ENCODE assay signal across 8 cellular contexts in the genomic region with DNA sequence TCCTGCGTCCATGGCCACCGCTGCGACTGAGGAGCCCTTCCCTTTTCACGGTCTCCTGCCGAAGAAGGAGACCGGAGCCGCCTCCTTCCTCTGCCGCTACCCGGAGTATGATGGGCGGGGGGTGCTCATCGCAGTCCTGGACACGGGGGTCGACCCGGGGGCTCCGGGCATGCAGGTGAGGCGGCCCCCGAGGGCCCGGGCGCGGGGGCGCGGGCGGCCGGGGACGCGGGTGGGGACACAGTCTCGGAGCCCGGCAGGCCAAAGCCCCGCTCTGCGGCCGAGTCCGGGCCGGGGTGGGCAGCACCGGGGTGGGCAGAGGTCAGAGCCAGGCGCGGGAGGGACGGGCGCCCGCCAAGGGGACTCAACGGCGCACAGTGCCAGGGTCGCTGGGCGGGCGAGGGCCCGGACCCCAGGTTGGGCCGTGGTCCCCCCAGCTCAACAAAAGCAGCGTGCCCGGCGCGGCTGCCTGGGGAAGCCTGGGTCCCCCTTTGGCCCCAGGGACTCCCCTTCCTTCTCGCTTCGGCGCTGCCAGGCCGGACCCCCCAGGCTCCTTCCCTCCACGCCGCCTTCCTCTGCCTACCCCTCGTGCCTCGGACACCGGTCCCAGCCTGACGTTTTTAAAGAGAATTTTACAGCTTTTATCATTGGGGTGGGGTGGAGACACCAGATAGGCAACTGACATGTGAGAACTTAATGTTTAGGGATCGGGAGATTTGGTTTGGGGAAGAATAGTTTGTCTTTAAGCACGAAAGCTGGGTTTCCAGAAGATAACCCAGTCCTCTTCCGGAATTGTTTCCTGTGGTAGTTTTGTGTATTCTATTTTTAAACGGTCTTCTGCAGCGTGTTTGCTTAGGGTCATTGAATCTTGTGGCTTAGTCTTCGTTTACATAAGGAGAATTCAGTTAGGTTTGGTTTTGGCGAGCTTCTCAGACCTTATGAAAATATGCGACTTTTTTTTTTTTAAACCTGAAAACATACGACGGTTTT. TPM values are rescaled to one million over a fixed set of nuclear protein-coding genes. Genes with fewer than 3 reads are reported as not detected.
DNase-seq lines count a peak whose midpoint lies in the region; ATAC-seq and TF ChIP-seq lines count a peak whose summit lies in the region.

No MANE protein-coding gene starts in this region.

- H3K4me1 Mint-ChIP-seq in CD14-positive monocyte (peaks cover 58% of the 10 kb centered on the region), brain (peaks cover 68% of the 10 kb centered on the region)

- H3K4me3 ChIP-seq in SJSA1 = peak overlapping the region; percentile 70

- no peaks in the 10 kb centered on the region for H3K27me3 ChIP-seq in SJSA1 (replicated peaks)

- no peak for TF ChIP-seq CTCF in CD14-positive monocyte (IDR thresholded peaks at IDR 0.05)
- no peak for TF ChIP-seq CTCF in brain (conservative IDR thresholded peaks at IDR 0.05)

- intact Hi-C loops in CD14-positive monocyte (cut with micrococcal nuclease) = loop anchor here (2.0 to 10.0 kb wide), 3 partner anchors 177 to 250 kb away; a partner anchor contains a TSS

- peaks cover 16% of the 10 kb centered on the region for H3K4me1 ChIP-seq in SJSA1 (replicated peaks)

- no peaks in the 10 kb centered on the region for H3K9me3 ChIP-seq in SJSA1 (replicated peaks)

- H3K36me3 Mint-ChIP-seq in CD14-positive monocyte = peaks cover 14 to 18% of the 10 kb centered on the region in 2 donors
- peaks cover 9% of the 10 kb centered on the region for H3K36me3 Mint-ChIP-seq in brain

- peaks cover 0 to 2% (median 0%) of the 10 kb centered on the region in 3 donors for H3K27me3 Mint-ChIP-seq in CD14-positive monocyte (ENCODE audit: low read depth in 3 of 3)
- H3K27me3 Mint-ChIP-seq in brain = peaks cover 16% of the 10 kb centered on the region

- H3K36me3 ChIP-seq in SJSA1 = no peaks in the 10 kb centered on the region

- H3K4me3 Mint-ChIP-seq in CD14-positive monocyte (peak overlapping the region; percentile 94 to 98), brain (peak overlapping the region; percentile 98 to 100 (median 100))

- peak; percentile 24 for ATAC-seq in HG03175 (IDR thresholded peaks at IDR 0.05; ENCODE audit: unreplicated experiment)

- no peak for DNase-seq in CD14-positive monocyte (ENCODE audit: low spot score)
- DNase-seq in GM19238 (ENCODE audit: insufficient read length, low spot score) = peak; percentile 14
- DNase-seq in SJSA1 (ENCODE audit: low read depth in 1 of 2, low spot score in 2 of 2) = peak; percentile 50 to 59
- DNase-seq in iris pigment epithelial cell (ENCODE audit: low read depth) = peak; percentile 71
- peak; percentile 15 for DNase-seq in stimulated activated CD4-positive, alpha-beta T cell treated with anti-CD3 and anti-CD28 coated beads, Interleukin-12 subunit alpha, Interleukin-12 subunit beta, amount 100 ng/mL, for 4 hours
- DNase-seq in HuH-7.5 (ENCODE audit: low spot score) = no peak

- H3K27ac Mint-ChIP-seq in CD14-positive monocyte = peak overlapping the region; percentile 95 to 100 (median 99)
- peak overlapping the region; percentile 96 to 100 (median 100) for H3K27ac Mint-ChIP-seq in brain

- peak overlapping the region; percentile 57 for H3K27ac ChIP-seq in SJSA1

- H3K9me3 Mint-ChIP-seq in CD14-positive monocyte (no peaks in the 10 kb centered on the region), brain (no peaks in the 10 kb centered on the region)

RNA-seq across cellular contexts. Expression of a gene that starts 0.5 kb away (rescaled TPM):
- 10 to 100 TPM; 18.0 to 26.0 TPM for polyA plus RNA-seq in CD14-positive monocyte
- 52.9 and 84.5 TPM in 2 replicates for total RNA-seq in SJSA1 (2014; rRNA removed; shearing (Covaris generic))
- polyA plus RNA-seq in brain (ENCODE audit: insufficient read depth, low read depth, low replicate concordance) = 16.6 TPM

Comparison
In these comparisons a context has a peak if more than half of its experiments do, and no peak if none do; other contexts are left out.
1. DNase-seq: peak in GM19238 (single experiment), SJSA1 (2 of 2), iris pigment epithelial cell (single experiment) and stimulated activated CD4-positive, alpha-beta T cell treated with anti-CD3 and anti-CD28 coated beads, Interleukin-12 subunit alpha, Interleukin-12 subunit beta, amount 100 ng/mL, for 4 hours (single experiment); none in CD14-positive monocyte (single experiment) and HuH-7.5 (single experiment).